ENCODE assay signal across 8 cellular contexts in the genomic region with DNA sequence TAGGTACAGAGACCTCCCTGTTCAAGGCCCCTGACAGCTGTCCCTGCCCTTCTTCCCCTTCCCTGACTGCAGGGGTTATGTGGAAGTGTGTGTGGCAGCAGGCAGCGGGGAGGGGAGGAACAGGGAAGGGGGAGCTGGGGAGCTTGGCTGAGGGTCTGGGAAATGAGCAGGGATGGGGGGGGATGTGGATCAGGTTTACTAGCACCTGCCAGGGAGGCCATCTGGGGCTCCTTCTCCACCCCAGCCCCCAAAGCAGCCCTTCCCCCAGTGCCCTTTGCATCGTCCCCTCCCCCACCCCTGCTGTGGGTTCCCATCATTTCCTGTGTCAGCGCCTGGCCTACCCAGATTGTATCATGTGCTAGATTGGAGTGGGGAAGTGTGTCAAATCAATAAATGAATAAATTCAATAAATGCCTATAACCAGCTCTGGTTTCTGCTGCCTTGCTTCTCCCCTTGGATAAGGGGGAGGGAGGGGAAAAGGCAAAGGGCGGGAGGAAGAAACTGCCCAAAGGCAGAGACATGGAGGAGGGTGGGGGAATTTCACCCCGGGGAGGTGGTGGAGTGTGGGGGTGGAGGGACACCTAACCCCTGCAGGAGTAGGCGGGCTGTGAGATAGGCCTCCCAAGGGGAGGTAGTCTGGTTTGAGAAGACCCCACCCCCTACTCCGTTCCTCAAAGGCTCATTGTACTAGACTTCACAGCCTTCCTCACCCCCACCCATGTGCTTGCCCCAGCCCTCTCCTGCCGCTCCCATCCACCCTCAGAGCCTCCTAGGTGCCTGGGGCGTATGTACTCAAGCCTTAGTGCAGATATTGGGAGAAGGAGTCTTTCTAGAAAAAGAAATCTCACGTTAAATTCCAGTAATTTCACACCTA. TPM values are rescaled to one million over a fixed set of nuclear protein-coding genes. Genes with fewer than 3 reads are reported as not detected.
DNase-seq lines count a peak whose midpoint lies in the region; ATAC-seq, FAIRE-seq and TF ChIP-seq lines count a peak whose summit lies in the region.

No MANE protein-coding gene starts in this region.

- H3F3A ChIP-seq in MM.1S (ENCODE audit: insufficient read depth, low read length), result no peaks in the 10 kb centered on the region

- no peaks in the 10 kb centered on the region for H3K9me1 ChIP-seq in endothelial cell of umbilical vein (replicated peaks; ENCODE audit: control insufficient read depth, extremely low read depth, insufficient read depth, low read length)

- no peaks in the 10 kb centered on the region for H3K9me2 ChIP-seq in MM.1S (replicated peaks; ENCODE audit: insufficient read depth, low read length)

- no peak overlapping the region for H3K4me2 ChIP-seq in endothelial cell of umbilical vein (ENCODE audit: insufficient read depth, low read length)
- H3K4me2 ChIP-seq in MM.1S (ENCODE audit: low read depth, low read length), result no peak overlapping the region

- no peak for FAIRE-seq in endothelial cell of umbilical vein (lab: Jason Lieb, UNC)

- DNase-seq in GF-D8 (lab: John Stamatoyannopoulos, UW) (peak; percentile 72), HL-60 (ENCODE audit: low read depth in 1 of 2, low spot score in 1 of 2) (peak in 1 of 2 experiments; percentile 84), endothelial cell of umbilical vein (ENCODE audit: low read depth, low spot score) (no peak), MM.1S (no peak), NCI-H2029 treated with DMSO at 0.1 percent for 48 hours (lab: John Stamatoyannopoulos, UW) (no peak)

- H3K27ac ChIP-seq in HL-60 (replicated peaks), result peak overlapping the region; percentile 84
- H3K27ac ChIP-seq in endothelial cell of umbilical vein (ENCODE audit: insufficient read depth, low read depth, low read length), result no peak overlapping the region
- peak overlapping the region in 18 of 21 experiments; percentile 20 to 86 (median 54) for H3K27ac ChIP-seq in skin epidermis
- no peak overlapping the region for H3K27ac ChIP-seq in MM.1S (ENCODE audit: low read length)

- dilution Hi-C loops in endothelial cell of umbilical vein (cut with MboI; ENCODE audit: extremely low pct_ligation_motif_present, low sequenced_read_pairs), result no loop called here

- peak; percentile 29 to 33 for ATAC-seq in activated CD4-positive, CD25-positive, alpha-beta regulatory T cell treated with anti-CD3 and anti-CD28 coated beads, Interleukin-2, amount 50 U/mL, for 24 hours
- ATAC-seq in GM21619 (IDR thresholded peaks at IDR 0.05; ENCODE audit: unreplicated experiment), result no peak

- H3K79me2 ChIP-seq in endothelial cell of umbilical vein (ENCODE audit: control insufficient read depth, insufficient read depth, low read length) (no peaks in the 10 kb centered on the region), MM.1S (ENCODE audit: low read length) (no peaks in the 10 kb centered on the region)

- H3K27me3 ChIP-seq in HL-60 (ENCODE audit: insufficient read depth, poor library complexity, severe bottlenecking) (no peaks in the 10 kb centered on the region), endothelial cell of umbilical vein (ENCODE audit: control insufficient read depth in 2 of 2, insufficient read depth in 2 of 2, low read length in 2 of 2) (no peaks in the 10 kb centered on the region), MM.1S (replicated peaks; ENCODE audit: insufficient read depth, low read length) (no peaks in the 10 kb centered on the region)

- H3K9ac ChIP-seq in endothelial cell of umbilical vein (replicated peaks; ENCODE audit: extremely low read depth, insufficient read depth, low read length) (no peak overlapping the region), MM.1S (ENCODE audit: low read length) (no peak overlapping the region)

- no peaks in the 10 kb centered on the region for H3K9me3 ChIP-seq in endothelial cell of umbilical vein (replicated peaks; ENCODE audit: control insufficient read depth, insufficient read depth, low read length)
- H3K9me3 ChIP-seq in MM.1S (replicated peaks; ENCODE audit: insufficient read depth, low read length), result no peaks in the 10 kb centered on the region

- no peak overlapping the region for H3K4me3 ChIP-seq in HL-60 (replicated peaks; ENCODE audit: insufficient read depth, low read length)
- H3K4me3 ChIP-seq in endothelial cell of umbilical vein (replicated peaks in 1 of 3; ENCODE audit: insufficient read depth in 1 of 3, low read depth in 1 of 3, low read length in 3 of 3), result no peak overlapping the region
- no peak overlapping the region for H3K4me3 ChIP-seq in skin epidermis
- H3K4me3 ChIP-seq in MM.1S (ENCODE audit: low read length), result no peak overlapping the region

- no TSS peak for BruUV-seq in endothelial cell of umbilical vein (replicated peaks; lab: Mats Ljungman, UMichigan)

- H3K36me3 ChIP-seq in endothelial cell of umbilical vein (ENCODE audit: control insufficient read depth in 2 of 2, extremely low read depth in 1 of 2, insufficient read depth in 2 of 2, low read length in 2 of 2) (no peaks in the 10 kb centered on the region), MM.1S (replicated peaks; ENCODE audit: insufficient read depth, low read length) (no peaks in the 10 kb centered on the region)

- H3K4me1 ChIP-seq in endothelial cell of umbilical vein (ENCODE audit: control insufficient read depth, extremely low read depth, insufficient read depth, low read length), result no peaks in the 10 kb centered on the region
- 0 out of 2 replicates have a peak, but pooled peaks cover 6% of the 10 kb centered on the region for H3K4me1 ChIP-seq in MM.1S (ENCODE audit: low read length)

- intact Hi-C loops in endothelial cell of umbilical vein (cut with micrococcal nuclease), result no loop called here

- CTCF ChIA-PET in endothelial cell of umbilical vein (lab: Charles Lee), result interaction anchor here (0.7 to 1.2 kb wide), 3 partner anchors 9 to 26 kb away, joined by 3 read pairs; no protein-coding TSS in a partner anchor

- H2AFZ ChIP-seq in endothelial cell of umbilical vein (ENCODE audit: low read depth, low read length) (peak overlapping the region; percentile 41), MM.1S (ENCODE audit: low read length) (no peak overlapping the region)

- POLR2A ChIA-PET in endothelial cell of umbilical vein (lab: Charles Lee), result no interaction called here

- TF ChIP-seq POLR2A in endothelial cell of umbilical vein (IDR thresholded peaks at IDR 0.05; ENCODE audit: low read depth, low read length), result no peak

- TF ChIP-seq CTCF in HL-60 (IDR thresholded peaks at IDR 0.05; ENCODE audit: insufficient read depth, low read length) (no peak), endothelial cell of umbilical vein (IDR thresholded peaks at IDR 0.05; ENCODE audit: extremely low read depth in 1 of 2, insufficient read depth in 1 of 2, low read depth in 1 of 2, low read length in 2 of 2) (no peak), MM.1S (IDR thresholded peaks at IDR 0.05; ENCODE audit: low read length) (no peak)

- no peaks in the 10 kb centered on the region for H4K20me1 ChIP-seq in endothelial cell of umbilical vein (replicated peaks; ENCODE audit: control insufficient read depth, extremely low read depth, insufficient read depth, low read length)
- H4K20me1 ChIP-seq in MM.1S (ENCODE audit: insufficient read depth, low read length), result no peaks in the 10 kb centered on the region

RNA-seq across cellular contexts. Expression of a gene that starts 3.2 kb away (rescaled TPM):
- total RNA-seq in endothelial cell of umbilical vein, result not detected in 2 replicates
- not detected in 2 replicates for polyA plus RNA-seq in endothelial cell of umbilical vein
- polyA plus RNA-seq in endothelial cell of umbilical vein (2011; cell fraction: cytosol; rRNA removed), result not detected in 2 replicates
- polyA plus RNA-seq in endothelial cell of umbilical vein (2011; cell fraction: nucleus; rRNA removed), result not detected in 2 replicates
- polyA plus RNA-seq in endothelial cell of umbilical vein (2012), result not detected in 2 replicates
- not detected in 2 replicates for polyA minus RNA-seq in endothelial cell of umbilical vein
- polyA minus RNA-seq in endothelial cell of umbilical vein (2011; cell fraction: cytosol; rRNA and poly(A)+ RNA removed), result not detected
- polyA minus RNA-seq in endothelial cell of umbilical vein (2011; cell fraction: nucleus; rRNA and poly(A)+ RNA removed), result not detected in 2 replicates

RNA-seq across cellular contexts. Expression of a gene that starts 7.7 kb away (rescaled TPM):
- total RNA-seq in endothelial cell of umbilical vein, result 10.6 and 11.0 TPM in 2 replicates
- 4.7 and 5.6 TPM in 2 replicates for polyA plus RNA-seq in endothelial cell of umbilical vein
- 2.7 and 3.5 TPM in 2 replicates for polyA plus RNA-seq in endothelial cell of umbilical vein (2011; cell fraction: cytosol; rRNA removed)
- 2.9 and 4.4 TPM in 2 replicates for polyA plus RNA-seq in endothelial cell of umbilical vein (2011; cell fraction: nucleus; rRNA removed)
- 3.1 and 4.4 TPM in 2 replicates for polyA plus RNA-seq in endothelial cell of umbilical vein (2012)
- polyA minus RNA-seq in endothelial cell of umbilical vein, result 2.9 and 4.8 TPM in 2 replicates
- 16.4 TPM for polyA minus RNA-seq in endothelial cell of umbilical vein (2011; cell fraction: cytosol; rRNA and poly(A)+ RNA removed)
- 1.7 and 2.5 TPM in 2 replicates for polyA minus RNA-seq in endothelial cell of umbilical vein (2011; cell fraction: nucleus; rRNA and poly(A)+ RNA removed)

RNA-seq across cellular contexts. Expression of a gene that starts 8.0 kb away (rescaled TPM):
- total RNA-seq in endothelial cell of umbilical vein, result not detected in 2 replicates
- polyA plus RNA-seq in endothelial cell of umbilical vein, result 0.07 TPM in 1 of 2 replicates, not detected in the other
- polyA plus RNA-seq in endothelial cell of umbilical vein (2011; cell fraction: cytosol; rRNA removed), result not detected in 2 replicates
- polyA plus RNA-seq in endothelial cell of umbilical vein (2011; cell fraction: nucleus; rRNA removed), result not detected in 2 replicates
- polyA plus RNA-seq in endothelial cell of umbilical vein (2012), result not detected in 2 replicates
- 2.5 TPM in 1 of 2 replicates, not detected in the other for polyA minus RNA-seq in endothelial cell of umbilical vein
- not detected for polyA minus RNA-seq in endothelial cell of umbilical vein (2011; cell fraction: cytosol; rRNA and poly(A)+ RNA removed)
- polyA minus RNA-seq in endothelial cell of umbilical vein (2011; cell fraction: nucleus; rRNA and poly(A)+ RNA removed), result not detected in 2 replicates

RNA-seq across cellular contexts. Expression of a gene that starts 15.0 kb away (rescaled TPM):
- total RNA-seq in endothelial cell of umbilical vein, result 61.4 and 65.3 TPM in 2 replicates
- 27.4 and 28.1 TPM in 2 replicates for polyA plus RNA-seq in endothelial cell of umbilical vein
- 17.7 and 19.2 TPM in 2 replicates for polyA plus RNA-seq in endothelial cell of umbilical vein (2011; cell fraction: cytosol; rRNA removed)
- 88.6 and 113 TPM in 2 replicates for polyA plus RNA-seq in endothelial cell of umbilical vein (2011; cell fraction: nucleus; rRNA removed)
- polyA plus RNA-seq in endothelial cell of umbilical vein (2012), result 28.6 and 35.5 TPM in 2 replicates
- polyA minus RNA-seq in endothelial cell of umbilical vein, result 123 and 148 TPM in 2 replicates
- polyA minus RNA-seq in endothelial cell of umbilical vein (2011; cell fraction: cytosol; rRNA and poly(A)+ RNA removed), result 26.2 TPM
- 101 and 112 TPM in 2 replicates for polyA minus RNA-seq in endothelial cell of umbilical vein (2011; cell fraction: nucleus; rRNA and poly(A)+ RNA removed)

RNA-seq across cellular contexts. Expression of a gene that starts 35.2 kb away (rescaled TPM):
- total RNA-seq in endothelial cell of umbilical vein, result 85.5 and 90.6 TPM in 2 replicates
- 79.8 and 85.4 TPM in 2 replicates for polyA plus RNA-seq in endothelial cell of umbilical vein
- polyA plus RNA-seq in endothelial cell of umbilical vein (2011; cell fraction: cytosol; rRNA removed), result 72.3 and 75.0 TPM in 2 replicates
- polyA plus RNA-seq in endothelial cell of umbilical vein (2011; cell fraction: nucleus; rRNA removed), result 30.1 and 31.9 TPM in 2 replicates
- 67.7 and 73.5 TPM in 2 replicates for polyA plus RNA-seq in endothelial cell of umbilical vein (2012)
- 94.8 and 103 TPM in 2 replicates for polyA minus RNA-seq in endothelial cell of umbilical vein
- polyA minus RNA-seq in endothelial cell of umbilical vein (2011; cell fraction: cytosol; rRNA and poly(A)+ RNA removed), result 71.5 TPM
- polyA minus RNA-seq in endothelial cell of umbilical vein (2011; cell fraction: nucleus; rRNA and poly(A)+ RNA removed), result 14.3 and 15.2 TPM in 2 replicates

Comparison
In these comparisons a context has a peak if more than half of its experiments do, and no peak if none do; other contexts are left out.
1. H3K27ac ChIP-seq: peak in HL-60 (single experiment) and skin epidermis (18 of 21); none in endothelial cell of umbilical vein (single experiment) and MM.1S (single experiment).